ENCODE assay signal across 7 cellular contexts in the genomic region with DNA sequence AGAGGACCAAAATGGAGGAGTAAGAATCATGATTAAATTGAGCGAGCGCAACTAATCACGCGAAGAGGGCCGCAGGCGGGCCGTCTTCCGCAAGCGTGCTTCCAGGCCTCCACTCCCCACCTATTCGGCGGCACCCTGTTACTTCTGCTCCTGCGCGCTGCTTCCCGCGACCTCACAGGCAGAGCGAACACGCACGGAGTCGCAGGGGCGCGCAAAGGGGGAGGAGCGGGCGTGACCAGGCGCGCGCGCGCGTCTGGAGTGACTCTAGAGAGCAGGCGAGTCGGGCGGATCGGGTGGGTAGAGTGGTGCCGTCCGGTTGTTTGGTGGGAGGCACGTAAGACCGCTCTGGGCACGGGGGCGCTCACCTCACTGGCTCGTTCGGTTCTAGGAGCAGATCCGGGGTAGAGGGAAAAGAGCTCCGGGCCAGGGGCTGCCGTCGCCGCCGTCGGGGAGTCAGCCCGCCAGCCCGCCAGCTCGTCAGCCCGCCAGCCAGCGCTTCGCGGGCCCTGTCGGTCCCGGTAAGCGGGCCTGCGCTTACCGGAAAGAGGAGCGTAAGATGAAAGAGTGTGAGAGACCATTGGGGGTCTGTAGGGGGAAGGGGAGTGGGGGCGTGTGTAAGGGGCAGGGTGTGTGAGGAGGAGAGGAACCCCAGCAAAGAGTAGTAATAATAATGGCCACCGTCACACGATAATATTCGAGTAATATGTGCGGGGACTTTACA.
DNase-seq lines count a peak whose midpoint lies in the region; ATAC-seq, FAIRE-seq and TF ChIP-seq lines count a peak whose summit lies in the region.

A gene (plus strand): TSS at position 377 of the 721 bp plus-strand sequence. CDS start 4,652 bp downstream, outside the sequence.

- in situ Hi-C loops in astrocyte of the cerebellum (cut with HindIII; ENCODE audit: low sequenced_read_pairs), result no loop called here

- H3K4me3 ChIP-seq in astrocyte of the cerebellum (ENCODE audit: low read depth, low read length), result peak within 1 kb of the TSS; percentile 84

- no peak for TF ChIP-seq CTCF in astrocyte of the cerebellum (IDR thresholded peaks at IDR 0.05; ENCODE audit: low read depth, low read length, missing control alignments)

- DNase-seq in GM18507 (ENCODE audit: extremely low spot score, insufficient read length, low read depth), result peak; percentile 85
- peak; percentile 92 for DNase-seq in NCI-H2029 treated with DMSO at 0.1 percent for 48 hours (lab: John Stamatoyannopoulos, UW)
- peak; percentile 94 for DNase-seq in T-helper 9 cell
- peak; percentile 91 for DNase-seq in astrocyte of the cerebellum (ENCODE audit: low read depth)
- DNase-seq in hepatic stellate cell (ENCODE audit: low spot score), result peak; percentile 90
- DNase-seq in retina, result peak; percentile 100

- peak; percentile 91 for FAIRE-seq in GM18507 (lab: Jason Lieb, UNC)

- ATAC-seq in HG02981 (IDR thresholded peaks at IDR 0.05; ENCODE audit: unreplicated experiment), result peak; percentile 75

Comparison
In these comparisons a context has a peak if more than half of its experiments do, and no peak if none do; other contexts are left out.
1. Peak in every context shown above with its lines: DNase-seq, ATAC-seq and H3K4me3 ChIP-seq.